1 cellular context compared by ENCODE assay signal in genomic region chr3:43641306-43642114, GRCh38.
TF ChIP-seq lines count a peak whose summit lies in the region.

No MANE protein-coding gene starts in this region.

TF ChIP-seq in HepG2, 621 proteins besides CTCF, POLR2A, EP300 and RAD21 (continued from another document):
- TF ChIP-seq ZNF280D (CRISPR knock-in tag; IDR thresholded peaks at IDR 0.05) = no peak
- no peak for TF ChIP-seq SKI (IDR thresholded peaks at IDR 0.05; ENCODE audit: partially characterized antibody)
- TF ChIP-seq AHDC1 (CRISPR knock-in tag; IDR thresholded peaks at IDR 0.05; ENCODE audit: borderline replicate concordance) = no peak
- no peak for TF ChIP-seq ZNF674 (CRISPR knock-in tag; IDR thresholded peaks at IDR 0.05; ENCODE audit: low read depth)
- TF ChIP-seq ZNF207 (IDR thresholded peaks at IDR 0.05; ENCODE audit: borderline replicate concordance) = no peak
- TF ChIP-seq CEBPB (IDR thresholded peaks at IDR 0.05; ENCODE audit: borderline replicate concordance, low read depth, low read length) = peak; percentile 49; the same call in 1 of the 2 replicates
